ENCODE assay signal across 2 cellular contexts in genomic region chr5:132661231-132662003, GRCh38.
TF ChIP-seq lines count a peak whose summit lies in the region.

No MANE protein-coding gene starts in this region.

TF ChIP-seq in A549, 52 proteins besides CTCF, POLR2A, EP300 and RAD21:
- TF ChIP-seq BHLHE40 (IDR thresholded peaks at IDR 0.05; ENCODE audit: low read depth, low read length) (no peak), USF2 (IDR thresholded peaks at IDR 0.05) (no peak), NR3C1 (IDR thresholded peaks at IDR 0.05) (no peak), FOXS1 (CRISPR knock-in tag; IDR thresholded peaks at IDR 0.05) (no peak), SMC3 (IDR thresholded peaks at IDR 0.05) (no peak), CHD2 (IDR thresholded peaks at IDR 0.05; ENCODE audit: low read length, partially characterized antibody) (no peak), MYC (IDR thresholded peaks at IDR 0.05; ENCODE audit: borderline replicate concordance, low read length) (no peak), TP53 (CRISPR knock-in tag; IDR thresholded peaks at IDR 0.05) (no peak), FOSL2 (IDR thresholded peaks at IDR 0.05) (no peak), FOSL2 (CRISPR knock-in tag; IDR thresholded peaks at IDR 0.05) (no peak)
- TF ChIP-seq, protein P1, sequence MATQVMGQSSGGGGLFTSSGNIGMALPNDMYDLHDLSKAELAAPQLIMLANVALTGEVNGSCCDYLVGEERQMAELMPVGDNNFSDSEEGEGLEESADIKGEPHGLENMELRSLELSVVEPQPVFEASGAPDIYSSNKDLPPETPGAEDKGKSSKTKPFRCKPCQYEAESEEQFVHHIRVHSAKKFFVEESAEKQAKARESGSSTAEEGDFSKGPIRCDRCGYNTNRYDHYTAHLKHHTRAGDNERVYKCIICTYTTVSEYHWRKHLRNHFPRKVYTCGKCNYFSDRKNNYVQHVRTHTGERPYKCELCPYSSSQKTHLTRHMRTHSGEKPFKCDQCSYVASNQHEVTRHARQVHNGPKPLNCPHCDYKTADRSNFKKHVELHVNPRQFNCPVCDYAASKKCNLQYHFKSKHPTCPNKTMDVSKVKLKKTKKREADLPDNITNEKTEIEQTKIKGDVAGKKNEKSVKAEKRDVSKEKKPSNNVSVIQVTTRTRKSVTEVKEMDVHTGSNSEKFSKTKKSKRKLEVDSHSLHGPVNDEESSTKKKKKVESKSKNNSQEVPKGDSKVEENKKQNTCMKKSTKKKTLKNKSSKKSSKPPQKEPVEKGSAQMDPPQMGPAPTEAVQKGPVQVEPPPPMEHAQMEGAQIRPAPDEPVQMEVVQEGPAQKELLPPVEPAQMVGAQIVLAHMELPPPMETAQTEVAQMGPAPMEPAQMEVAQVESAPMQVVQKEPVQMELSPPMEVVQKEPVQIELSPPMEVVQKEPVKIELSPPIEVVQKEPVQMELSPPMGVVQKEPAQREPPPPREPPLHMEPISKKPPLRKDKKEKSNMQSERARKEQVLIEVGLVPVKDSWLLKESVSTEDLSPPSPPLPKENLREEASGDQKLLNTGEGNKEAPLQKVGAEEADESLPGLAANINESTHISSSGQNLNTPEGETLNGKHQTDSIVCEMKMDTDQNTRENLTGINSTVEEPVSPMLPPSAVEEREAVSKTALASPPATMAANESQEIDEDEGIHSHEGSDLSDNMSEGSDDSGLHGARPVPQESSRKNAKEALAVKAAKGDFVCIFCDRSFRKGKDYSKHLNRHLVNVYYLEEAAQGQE (IDR thresholded peaks at IDR 0.05), result no peak

TF ChIP-seq in H1, 55 proteins besides CTCF, POLR2A, EP300 and RAD21:
- TF ChIP-seq GTF2F1 (IDR thresholded peaks at IDR 0.05; ENCODE audit: borderline replicate concordance, low read depth, low read length), result no peak
- TF ChIP-seq HDAC6 (IDR thresholded peaks at IDR 0.05; ENCODE audit: low read depth, low read length), result no peak
- TF ChIP-seq FOSL1 (IDR thresholded peaks at IDR 0.05; ENCODE audit: insufficient read depth, low read depth, low read length), result no peak
- TF ChIP-seq, protein P2, sequence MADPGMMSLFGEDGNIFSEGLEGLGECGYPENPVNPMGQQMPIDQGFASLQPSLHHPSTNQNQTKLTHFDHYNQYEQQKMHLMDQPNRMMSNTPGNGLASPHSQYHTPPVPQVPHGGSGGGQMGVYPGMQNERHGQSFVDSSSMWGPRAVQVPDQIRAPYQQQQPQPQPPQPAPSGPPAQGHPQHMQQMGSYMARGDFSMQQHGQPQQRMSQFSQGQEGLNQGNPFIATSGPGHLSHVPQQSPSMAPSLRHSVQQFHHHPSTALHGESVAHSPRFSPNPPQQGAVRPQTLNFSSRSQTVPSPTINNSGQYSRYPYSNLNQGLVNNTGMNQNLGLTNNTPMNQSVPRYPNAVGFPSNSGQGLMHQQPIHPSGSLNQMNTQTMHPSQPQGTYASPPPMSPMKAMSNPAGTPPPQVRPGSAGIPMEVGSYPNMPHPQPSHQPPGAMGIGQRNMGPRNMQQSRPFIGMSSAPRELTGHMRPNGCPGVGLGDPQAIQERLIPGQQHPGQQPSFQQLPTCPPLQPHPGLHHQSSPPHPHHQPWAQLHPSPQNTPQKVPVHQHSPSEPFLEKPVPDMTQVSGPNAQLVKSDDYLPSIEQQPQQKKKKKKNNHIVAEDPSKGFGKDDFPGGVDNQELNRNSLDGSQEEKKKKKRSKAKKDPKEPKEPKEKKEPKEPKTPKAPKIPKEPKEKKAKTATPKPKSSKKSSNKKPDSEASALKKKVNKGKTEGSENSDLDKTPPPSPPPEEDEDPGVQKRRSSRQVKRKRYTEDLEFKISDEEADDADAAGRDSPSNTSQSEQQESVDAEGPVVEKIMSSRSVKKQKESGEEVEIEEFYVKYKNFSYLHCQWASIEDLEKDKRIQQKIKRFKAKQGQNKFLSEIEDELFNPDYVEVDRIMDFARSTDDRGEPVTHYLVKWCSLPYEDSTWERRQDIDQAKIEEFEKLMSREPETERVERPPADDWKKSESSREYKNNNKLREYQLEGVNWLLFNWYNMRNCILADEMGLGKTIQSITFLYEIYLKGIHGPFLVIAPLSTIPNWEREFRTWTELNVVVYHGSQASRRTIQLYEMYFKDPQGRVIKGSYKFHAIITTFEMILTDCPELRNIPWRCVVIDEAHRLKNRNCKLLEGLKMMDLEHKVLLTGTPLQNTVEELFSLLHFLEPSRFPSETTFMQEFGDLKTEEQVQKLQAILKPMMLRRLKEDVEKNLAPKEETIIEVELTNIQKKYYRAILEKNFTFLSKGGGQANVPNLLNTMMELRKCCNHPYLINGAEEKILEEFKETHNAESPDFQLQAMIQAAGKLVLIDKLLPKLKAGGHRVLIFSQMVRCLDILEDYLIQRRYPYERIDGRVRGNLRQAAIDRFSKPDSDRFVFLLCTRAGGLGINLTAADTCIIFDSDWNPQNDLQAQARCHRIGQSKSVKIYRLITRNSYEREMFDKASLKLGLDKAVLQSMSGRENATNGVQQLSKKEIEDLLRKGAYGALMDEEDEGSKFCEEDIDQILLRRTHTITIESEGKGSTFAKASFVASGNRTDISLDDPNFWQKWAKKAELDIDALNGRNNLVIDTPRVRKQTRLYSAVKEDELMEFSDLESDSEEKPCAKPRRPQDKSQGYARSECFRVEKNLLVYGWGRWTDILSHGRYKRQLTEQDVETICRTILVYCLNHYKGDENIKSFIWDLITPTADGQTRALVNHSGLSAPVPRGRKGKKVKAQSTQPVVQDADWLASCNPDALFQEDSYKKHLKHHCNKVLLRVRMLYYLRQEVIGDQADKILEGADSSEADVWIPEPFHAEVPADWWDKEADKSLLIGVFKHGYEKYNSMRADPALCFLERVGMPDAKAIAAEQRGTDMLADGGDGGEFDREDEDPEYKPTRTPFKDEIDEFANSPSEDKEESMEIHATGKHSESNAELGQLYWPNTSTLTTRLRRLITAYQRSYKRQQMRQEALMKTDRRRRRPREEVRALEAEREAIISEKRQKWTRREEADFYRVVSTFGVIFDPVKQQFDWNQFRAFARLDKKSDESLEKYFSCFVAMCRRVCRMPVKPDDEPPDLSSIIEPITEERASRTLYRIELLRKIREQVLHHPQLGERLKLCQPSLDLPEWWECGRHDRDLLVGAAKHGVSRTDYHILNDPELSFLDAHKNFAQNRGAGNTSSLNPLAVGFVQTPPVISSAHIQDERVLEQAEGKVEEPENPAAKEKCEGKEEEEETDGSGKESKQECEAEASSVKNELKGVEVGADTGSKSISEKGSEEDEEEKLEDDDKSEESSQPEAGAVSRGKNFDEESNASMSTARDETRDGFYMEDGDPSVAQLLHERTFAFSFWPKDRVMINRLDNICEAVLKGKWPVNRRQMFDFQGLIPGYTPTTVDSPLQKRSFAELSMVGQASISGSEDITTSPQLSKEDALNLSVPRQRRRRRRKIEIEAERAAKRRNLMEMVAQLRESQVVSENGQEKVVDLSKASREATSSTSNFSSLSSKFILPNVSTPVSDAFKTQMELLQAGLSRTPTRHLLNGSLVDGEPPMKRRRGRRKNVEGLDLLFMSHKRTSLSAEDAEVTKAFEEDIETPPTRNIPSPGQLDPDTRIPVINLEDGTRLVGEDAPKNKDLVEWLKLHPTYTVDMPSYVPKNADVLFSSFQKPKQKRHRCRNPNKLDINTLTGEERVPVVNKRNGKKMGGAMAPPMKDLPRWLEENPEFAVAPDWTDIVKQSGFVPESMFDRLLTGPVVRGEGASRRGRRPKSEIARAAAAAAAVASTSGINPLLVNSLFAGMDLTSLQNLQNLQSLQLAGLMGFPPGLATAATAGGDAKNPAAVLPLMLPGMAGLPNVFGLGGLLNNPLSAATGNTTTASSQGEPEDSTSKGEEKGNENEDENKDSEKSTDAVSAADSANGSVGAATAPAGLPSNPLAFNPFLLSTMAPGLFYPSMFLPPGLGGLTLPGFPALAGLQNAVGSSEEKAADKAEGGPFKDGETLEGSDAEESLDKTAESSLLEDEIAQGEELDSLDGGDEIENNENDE (IDR thresholded peaks at IDR 0.05; ENCODE audit: insufficient replicate concordance, low read length), result no peak
- TF ChIP-seq YY1 (IDR thresholded peaks at IDR 0.05; ENCODE audit: low read depth, low read length), result no peak
- TF ChIP-seq NANOG (IDR thresholded peaks at IDR 0.05; ENCODE audit: insufficient read depth, low read depth, low read length, poor library complexity, severe bottlenecking), result no peak
- TF ChIP-seq JUND (IDR thresholded peaks at IDR 0.05; ENCODE audit: low read length), result no peak
- TF ChIP-seq SIN3A (conservative IDR thresholded peaks at IDR 0.05 in 1 of 2, IDR thresholded peaks at IDR 0.05 in 1 of 2; ENCODE audit: low read depth in 1 of 2, low read length in 2 of 2), result no peak
- no peak for TF ChIP-seq ASH2L (IDR thresholded peaks at IDR 0.05; ENCODE audit: low read length)
- TF ChIP-seq SP4 (IDR thresholded peaks at IDR 0.05; ENCODE audit: low read length), result no peak
- no peak for TF ChIP-seq USF2 (IDR thresholded peaks at IDR 0.05; ENCODE audit: low read length)
- TF ChIP-seq KDM4A (IDR thresholded peaks at IDR 0.05; ENCODE audit: low read depth, low read length, severe bottlenecking), result no peak
- TF ChIP-seq, protein P3, sequence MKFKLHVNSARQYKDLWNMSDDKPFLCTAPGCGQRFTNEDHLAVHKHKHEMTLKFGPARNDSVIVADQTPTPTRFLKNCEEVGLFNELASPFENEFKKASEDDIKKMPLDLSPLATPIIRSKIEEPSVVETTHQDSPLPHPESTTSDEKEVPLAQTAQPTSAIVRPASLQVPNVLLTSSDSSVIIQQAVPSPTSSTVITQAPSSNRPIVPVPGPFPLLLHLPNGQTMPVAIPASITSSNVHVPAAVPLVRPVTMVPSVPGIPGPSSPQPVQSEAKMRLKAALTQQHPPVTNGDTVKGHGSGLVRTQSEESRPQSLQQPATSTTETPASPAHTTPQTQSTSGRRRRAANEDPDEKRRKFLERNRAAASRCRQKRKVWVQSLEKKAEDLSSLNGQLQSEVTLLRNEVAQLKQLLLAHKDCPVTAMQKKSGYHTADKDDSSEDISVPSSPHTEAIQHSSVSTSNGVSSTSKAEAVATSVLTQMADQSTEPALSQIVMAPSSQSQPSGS (IDR thresholded peaks at IDR 0.05; ENCODE audit: low read length), result no peak
- no peak for TF ChIP-seq KDM5A (IDR thresholded peaks at IDR 0.05; ENCODE audit: low read length)
- no peak for TF ChIP-seq RFX5 (IDR thresholded peaks at IDR 0.05; ENCODE audit: borderline replicate concordance, low read depth, low read length)
- no peak for TF ChIP-seq TAF7 (optimal IDR thresholded peaks at IDR 0.05; ENCODE audit: borderline replicate concordance, low read depth, low read length)
- TF ChIP-seq, protein P4, sequence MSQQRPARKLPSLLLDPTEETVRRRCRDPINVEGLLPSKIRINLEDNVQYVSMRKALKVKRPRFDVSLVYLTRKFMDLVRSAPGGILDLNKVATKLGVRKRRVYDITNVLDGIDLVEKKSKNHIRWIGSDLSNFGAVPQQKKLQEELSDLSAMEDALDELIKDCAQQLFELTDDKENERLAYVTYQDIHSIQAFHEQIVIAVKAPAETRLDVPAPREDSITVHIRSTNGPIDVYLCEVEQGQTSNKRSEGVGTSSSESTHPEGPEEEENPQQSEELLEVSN (IDR thresholded peaks at IDR 0.05), result no peak
